19 cellular contexts compared by ENCODE assay signal in the genomic region with DNA sequence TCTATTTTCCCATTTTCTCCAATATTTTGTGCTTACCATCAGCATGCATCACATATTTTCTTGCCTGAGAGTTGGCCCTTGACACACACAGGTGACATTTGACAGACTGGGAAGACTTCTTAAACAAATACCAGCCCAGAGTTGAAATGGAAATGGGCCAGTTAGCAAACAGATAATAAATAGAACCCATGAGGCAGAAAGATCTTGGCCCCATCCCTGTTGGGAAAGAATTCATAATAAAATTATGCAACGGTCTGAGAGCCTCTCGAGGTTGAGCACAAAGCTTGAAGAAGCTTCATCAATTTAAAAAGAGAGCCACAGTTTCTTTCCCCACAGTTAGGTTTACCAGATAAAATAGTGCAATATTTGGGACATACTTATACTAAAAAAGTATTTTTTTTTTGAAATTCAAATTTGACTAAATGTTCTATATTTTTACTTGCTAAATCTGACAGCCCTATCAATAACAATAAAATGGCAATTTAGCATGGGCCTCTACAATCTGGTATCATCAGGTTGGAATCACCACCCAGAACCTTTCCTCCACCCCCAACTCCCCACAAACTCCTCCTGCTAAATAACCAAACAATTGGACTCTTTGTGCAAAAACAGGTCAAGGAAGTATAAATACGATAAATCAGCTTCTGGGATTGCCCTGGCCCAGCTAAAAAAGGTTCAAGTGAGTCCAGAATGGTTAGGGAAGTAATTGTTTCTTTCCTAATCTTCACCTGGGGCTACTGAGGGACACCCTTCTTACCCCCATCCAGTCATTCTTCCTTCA.
DNase-seq lines count a peak whose midpoint lies in the region; ATAC-seq and TF ChIP-seq lines count a peak whose summit lies in the region.
"Had no signal": no experiment of that assay in that cellular context is flagged by ENCODE, and none has a peak within 500 bp of the region (broad histone marks: within the 10 kb centered on the region; RNA-seq: fewer than 3 reads in every experiment).

No MANE protein-coding gene starts in this region.

- H3K79me2 ChIP-seq in PC-9 (ENCODE audit: low read depth): no peaks in the 10 kb centered on the region

- ATAC-seq in right lobe of liver (peak; percentile 94 to 97 (median 96)), HG03196 (IDR thresholded peaks at IDR 0.05; ENCODE audit: unreplicated experiment) (no peak), HG03354 (IDR thresholded peaks at IDR 0.05; ENCODE audit: poor library complexity, severe bottlenecking, unreplicated experiment) (no peak)
- ATAC-seq: effector memory CD8-positive, alpha-beta T cell; HCT116 had no signal

- CTCF ChIA-PET in Calu3 (lab: Charles Lee): interaction anchor here (1.0 kb wide), 2 partner anchors 12 to 66 kb away, joined by 4 read pairs; no protein-coding TSS in a partner anchor
- CTCF ChIA-PET in PC-9 (lab: Charles Lee): no interaction called here

- no peak for TF ChIP-seq POLR2A in right lobe of liver (IDR thresholded peaks at IDR 0.05)

- peak; percentile 27 for DNase-seq in Calu3
- peak in 1 of 2 experiments; percentile 49 for DNase-seq in PC-9
- peak in 1 of 3 donors; percentile 58 for DNase-seq in right lobe of liver
- DNase-seq in ureter (ENCODE audit: low spot score): no peak
- DNase-seq: activated CD4-positive, alpha-beta T cell treated with anti-CD3 and anti-CD28 coated beads, Interleukin-2, amount 10 ng/mL, durations not matched to agents 7 days and 5 days; effector memory CD8-positive, alpha-beta T cell; glutamatergic neuron; midbrain; NCI-H1694 treated with DMSO at 0.1 percent for 48 hours; NCI-H526; stimulated activated naive CD4-positive, alpha-beta T cell; T-helper 1 cell; tibial artery had no signal

- H3K9me3 ChIP-seq in PC-9 (ENCODE audit: insufficient read depth, low read depth) (0 out of 2 replicates have a peak, but pooled peaks cover 3% of the 10 kb centered on the region), right lobe of liver (no peaks in the 10 kb centered on the region)
- H3K9me3 ChIP-seq: tibial artery had no signal

- intact Hi-C loops in Calu3 (cut with micrococcal nuclease; ENCODE audit: unreplicated experiment) (loop anchor here (2.0 kb wide), 1 partner anchor 42 kb away; no protein-coding TSS in a partner anchor), PC-9 (cut with micrococcal nuclease; ENCODE audit: unreplicated experiment) (no loop called here), right lobe of liver (cut with DNase I) (no loop called here)

- H3K36me3 ChIP-seq in PC-9 (ENCODE audit: low read depth): no peaks in the 10 kb centered on the region
- no peaks in the 10 kb centered on the region for H3K36me3 ChIP-seq in right lobe of liver
- H3K36me3 ChIP-seq: tibial artery had no signal

- peaks cover 4% of the 10 kb centered on the region for H3K36me3 Mint-ChIP-seq in Calu3 (ENCODE audit: insufficient read depth, unreplicated experiment)

- no peaks in the 10 kb centered on the region for H4K20me1 ChIP-seq in PC-9 (ENCODE audit: insufficient read depth)

- H3K9me2 ChIP-seq in PC-9 (ENCODE audit: insufficient read depth): no peaks in the 10 kb centered on the region

- H3K4me3 ChIP-seq in PC-9 (no peak overlapping the region), right lobe of liver (no peak overlapping the region)
- H3K4me3 ChIP-seq: tibial artery had no signal

- 10% methylated on average over 3 of the region's 3 CpGs for WGBS in right lobe of liver (ENCODE audit: insufficient coverage, low coverage, low lambda C conversion rate, missing lambda C conversion rate)

- POLR2A ChIA-PET in PC-9 (lab: Charles Lee; ENCODE audit: unreplicated experiment): interaction anchor here (0.7 kb wide), 1 partner anchor 94 kb away, joined by 4 read pairs; no protein-coding TSS in a partner anchor

- H3K4me1 ChIP-seq in PC-9 (replicated peaks; ENCODE audit: insufficient read depth) (peaks cover 13% of the 10 kb centered on the region), right lobe of liver (peaks cover 0 to 15% (median 5%) of the 10 kb centered on the region in 4 donors)

- H3K27me3 ChIP-seq in PC-9 (ENCODE audit: insufficient read depth, low read depth) (no peaks in the 10 kb centered on the region), right lobe of liver (no peaks in the 10 kb centered on the region)
- H3K27me3 ChIP-seq: tibial artery had no signal

- peaks cover 17% of the 10 kb centered on the region for H3K4me1 Mint-ChIP-seq in Calu3 (ENCODE audit: low read depth, unreplicated experiment)
- H3K4me1 Mint-ChIP-seq: activated CD4-positive, alpha-beta T cell treated with anti-CD3 and anti-CD28 coated beads, Interleukin-2, amount 10 ng/mL, durations not matched to agents 7 days and 5 days had no signal

- H3K27ac ChIP-seq in C4-2B (peak overlapping the region; percentile 45; the same call in 1 of the 2 replicates), PC-9 (no peak overlapping the region), right lobe of liver (peak overlapping the region in 1 of 3 donors; percentile 14)

- H3K27ac Mint-ChIP-seq in Calu3 (ENCODE audit: unreplicated experiment): no peak overlapping the region
- H3K27ac Mint-ChIP-seq: activated CD4-positive, alpha-beta T cell treated with anti-CD3 and anti-CD28 coated beads, Interleukin-2, amount 10 ng/mL, durations not matched to agents 7 days and 5 days; activated T-helper 2 cell treated with anti-CD3 and anti-CD28 coated beads, Interferon-gamma antibody, Interleukin-2, Interleukin-4, amounts not matched to agents 10 μg/mL and 5 μg/mL and 100 μg/mL, durations not matched to agents 14 hours and 24 hours and 36 hours; effector memory CD8-positive, alpha-beta T cell; progenitor cell of endocrine pancreas had no signal

- H3F3A ChIP-seq in PC-9 (ENCODE audit: insufficient read depth, low read depth): no peaks in the 10 kb centered on the region

- no peak for TF ChIP-seq CTCF in C4-2B (conservative IDR thresholded peaks at IDR 0.05)
- no peak for TF ChIP-seq CTCF in Calu3 (IDR thresholded peaks at IDR 0.05; ENCODE audit: unreplicated experiment)
- TF ChIP-seq CTCF in PC-9 (conservative IDR thresholded peaks at IDR 0.05): no peak
- TF ChIP-seq CTCF in right lobe of liver (IDR thresholded peaks at IDR 0.05): no peak

- H3K4me2 ChIP-seq in PC-9: peak overlapping the region; percentile 44; the same call in 1 of the 2 replicates

- H3K9me3 Mint-ChIP-seq in Calu3 (ENCODE audit: low read depth, unreplicated experiment): no peaks in the 10 kb centered on the region
- H3K9me3 Mint-ChIP-seq: activated T-helper 2 cell treated with anti-CD3 and anti-CD28 coated beads, Interferon-gamma antibody, Interleukin-2, Interleukin-4, amounts not matched to agents 10 μg/mL and 5 μg/mL and 100 μg/mL, durations not matched to agents 14 hours and 24 hours and 36 hours; effector memory CD8-positive, alpha-beta T cell had no signal

- no peak overlapping the region for H3K4me3 Mint-ChIP-seq in Calu3 (ENCODE audit: low read depth, unreplicated experiment)
- H3K4me3 Mint-ChIP-seq: activated CD4-positive, alpha-beta T cell treated with anti-CD3 and anti-CD28 coated beads, Interleukin-2, amount 10 ng/mL, durations not matched to agents 7 days and 5 days; effector memory CD8-positive, alpha-beta T cell had no signal

- no peak overlapping the region for H2AFZ ChIP-seq in PC-9

- BruUV-seq in Calu3 (replicated peaks; lab: Mats Ljungman, UMichigan) (no TSS peak), PC-9 (replicated peaks; lab: Mats Ljungman, UMichigan) (no TSS peak)

- H3K27me3 Mint-ChIP-seq in Calu3 (ENCODE audit: unreplicated experiment): no peaks in the 10 kb centered on the region
- H3K27me3 Mint-ChIP-seq: activated CD4-positive, alpha-beta T cell treated with anti-CD3 and anti-CD28 coated beads, Interleukin-2, amount 10 ng/mL, durations not matched to agents 7 days and 5 days; progenitor cell of endocrine pancreas had no signal

Comparison
In these comparisons a context has a peak if more than half of its experiments do, and no peak if none do; other contexts are left out.
1. ATAC-seq: peak in right lobe of liver (4 of 4); none in HG03196 (single experiment) and HG03354 (single experiment).